Comparison of ENCODE assay signal across 23 cellular contexts in the genomic region with DNA sequence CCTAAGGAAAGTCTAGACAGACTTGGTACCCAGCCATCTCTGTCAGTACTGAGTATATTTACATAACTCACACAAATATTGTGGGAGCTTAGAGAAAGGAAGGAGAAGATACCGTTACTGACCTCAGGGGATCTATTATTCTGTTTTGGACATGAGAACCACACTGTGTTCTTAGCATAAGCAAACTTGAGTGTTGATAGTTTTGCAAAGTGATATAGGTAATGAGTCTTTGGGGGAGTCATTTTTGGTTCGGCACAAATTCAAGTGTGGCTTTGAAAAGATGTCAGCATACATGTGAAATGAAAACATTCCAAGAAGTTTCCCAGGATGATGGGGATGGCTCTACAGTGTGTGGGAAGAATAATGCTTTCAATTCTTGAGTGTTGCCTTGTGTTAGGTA. TPM values are rescaled to one million over a fixed set of nuclear protein-coding genes. Genes with fewer than 3 reads are reported as not detected.
A peak's percentile ranks its signal among the peaks of the same experiment; 100 is the strongest.
DNase-seq lines count a peak whose midpoint lies in the region; ATAC-seq, FAIRE-seq and TF ChIP-seq lines count a peak whose summit lies in the region.
"Had no signal": no experiment of that assay in that cellular context is flagged by ENCODE, and none has a peak within 500 bp of the region (broad histone marks: within the 10 kb centered on the region; RNA-seq: fewer than 3 reads in every experiment).

No MANE protein-coding gene starts in this region.

- peak; percentile 17 for DNase-seq in AG08396 (ENCODE audit: low spot score)
- peak; percentile 65 for DNase-seq in astrocyte (ENCODE audit: low read depth)
- no peak for DNase-seq in endothelial cell (ENCODE audit: low spot score)
- peak; percentile 81 for DNase-seq in osteoblast (ENCODE audit: insufficient read length, low spot score, missing footprints)
- no peak for DNase-seq in T-helper 9 cell
- DNase-seq in iPS-NIHi7 (ENCODE audit: extremely low spot score): no peak
- no peak for DNase-seq in DMS153 (lab: John Stamatoyannopoulos, UW)
- DNase-seq: BE2C, H9, HFFc6, NCI-H1105, NCI-H146, NCI-H2029 treated with DMSO at 0.1 percent for 48 hours, NCI-H226, NCI-H510A treated with DMSO at 0.1 percent for 48 hours, NCI-H748 treated with DMSO at 0.1 percent for 48 hours, SHP77 treated with DMSO at 0.1 percent for 48 hours had no signal

- H3K79me2 ChIP-seq in astrocyte (ENCODE audit: insufficient read depth, low read length) (no peaks in the 10 kb centered on the region), osteoblast (ENCODE audit: insufficient read depth, low read length) (no peaks in the 10 kb centered on the region)

- H2AFZ ChIP-seq in astrocyte (ENCODE audit: low read depth, low read length) (no peak overlapping the region), osteoblast (ENCODE audit: low read length) (no peak overlapping the region)

- H3K36me3 Mint-ChIP-seq in astrocyte (ENCODE audit: low read depth, unreplicated experiment): peaks cover 34% of the 10 kb centered on the region
- peaks cover 41% of the 10 kb centered on the region for H3K36me3 Mint-ChIP-seq in endothelial cell (ENCODE audit: low read depth, unreplicated experiment)

- peak; percentile 32 for FAIRE-seq in astrocyte (lab: Jason Lieb, UNC)
- FAIRE-seq: D721Med, GM12878, K562 had no signal

- H3K9me3 Mint-ChIP-seq in astrocyte (ENCODE audit: unreplicated experiment) (no peaks in the 10 kb centered on the region), endothelial cell (ENCODE audit: unreplicated experiment) (no peaks in the 10 kb centered on the region)
- H3K9me3 Mint-ChIP-seq: H9, HFFc6 had no signal

- peaks cover 2% of the 10 kb centered on the region for H3K4me1 Mint-ChIP-seq in astrocyte (ENCODE audit: low read depth, unreplicated experiment)
- H3K4me1 Mint-ChIP-seq in endothelial cell (ENCODE audit: unreplicated experiment): no peaks in the 10 kb centered on the region
- H3K4me1 Mint-ChIP-seq: H9 had no signal

- H3K27me3 Mint-ChIP-seq in astrocyte (ENCODE audit: low read depth, unreplicated experiment) (no peaks in the 10 kb centered on the region), endothelial cell (ENCODE audit: unreplicated experiment) (peaks cover 2% of the 10 kb centered on the region)

- H4K20me1 ChIP-seq in astrocyte (ENCODE audit: insufficient read depth, low read length) (no peaks in the 10 kb centered on the region), osteoblast (ENCODE audit: insufficient read depth, low read length) (no peaks in the 10 kb centered on the region)

- ATAC-seq in HG02840 (IDR thresholded peaks at IDR 0.05; ENCODE audit: low FRiP score, unreplicated experiment): no peak
- ATAC-seq: GM12878, K562 had no signal

- no peak for TF ChIP-seq CTCF in astrocyte (IDR thresholded peaks at IDR 0.05; ENCODE audit: insufficient read depth, low read depth, low read length)
- no peak for TF ChIP-seq CTCF in endothelial cell (IDR thresholded peaks at IDR 0.05; ENCODE audit: unreplicated experiment)
- no peak for TF ChIP-seq CTCF in osteoblast (IDR thresholded peaks at IDR 0.05; ENCODE audit: extremely low read depth, low read depth, low read length)

- H3K27ac Mint-ChIP-seq in astrocyte (ENCODE audit: unreplicated experiment): no peak overlapping the region
- no peak overlapping the region for H3K27ac Mint-ChIP-seq in endothelial cell (ENCODE audit: unreplicated experiment)
- H3K27ac Mint-ChIP-seq: H9, HFFc6 had no signal

- H3K4me1 ChIP-seq in astrocyte (ENCODE audit: insufficient read depth, low read length): peaks cover 3% of the 10 kb centered on the region
- peaks cover 12% of the 10 kb centered on the region for H3K4me1 ChIP-seq in osteoblast (ENCODE audit: insufficient read depth, low read length)
- H3K4me1 ChIP-seq: BE2C had no signal

- H3K4me2 ChIP-seq in astrocyte (ENCODE audit: low read length): peak overlapping the region; percentile 0
- no peak overlapping the region for H3K4me2 ChIP-seq in osteoblast (ENCODE audit: insufficient read depth, low read length)

- H3K27me3 ChIP-seq in astrocyte (ENCODE audit: insufficient read depth, low read length): no peaks in the 10 kb centered on the region
- no peaks in the 10 kb centered on the region for H3K27me3 ChIP-seq in osteoblast (ENCODE audit: insufficient read depth, low read length)
- H3K27me3 ChIP-seq: BE2C had no signal

- no peak overlapping the region for H3K9ac ChIP-seq in astrocyte (ENCODE audit: low read length)

- H3K27ac ChIP-seq in astrocyte (ENCODE audit: low read depth, low read length): peak overlapping the region; percentile 51
- peak overlapping the region; percentile 73 for H3K27ac ChIP-seq in osteoblast (ENCODE audit: low read depth, low read length)
- H3K27ac ChIP-seq: RWPE1, SK-N-MC had no signal

- H3K36me3 ChIP-seq in astrocyte (ENCODE audit: insufficient read depth, low read length) (peaks cover 38% of the 10 kb centered on the region), osteoblast (ENCODE audit: insufficient read depth, low read length) (peaks cover 72% of the 10 kb centered on the region)

- H3K4me3 ChIP-seq in astrocyte (ENCODE audit: insufficient read depth, low read depth, low read length) (no peak overlapping the region), osteoblast (ENCODE audit: insufficient read depth, low read length) (no peak overlapping the region)
- H3K4me3 ChIP-seq: GM12878, K562, SK-N-MC had no signal

- no peak overlapping the region for H3K4me3 Mint-ChIP-seq in astrocyte (ENCODE audit: unreplicated experiment)
- H3K4me3 Mint-ChIP-seq in endothelial cell (ENCODE audit: unreplicated experiment): peak overlapping the region; percentile 24
- H3K4me3 Mint-ChIP-seq: H9, HFFc6 had no signal

- no peaks in the 10 kb centered on the region for H3K9me3 ChIP-seq in astrocyte (ENCODE audit: insufficient read depth, low read depth, low read length)
- H3K9me3 ChIP-seq in osteoblast (ENCODE audit: low read depth, low read length): no peaks in the 10 kb centered on the region
- H3K9me3 ChIP-seq: BE2C had no signal

RNA-seq across cellular contexts. Expression of a gene that starts 24.1 kb away (rescaled TPM):
- total RNA-seq in astrocyte (35.2 and 37.6 TPM in 2 replicates), endothelial cell (ENCODE audit: unreplicated experiment) (39.1 TPM), osteoblast (15.3 and 21.7 TPM in 2 replicates)

Comparison
In these comparisons a context has a peak if more than half of its experiments do, and no peak if none do; other contexts are left out.
1. DNase-seq: peak in AG08396 (single experiment), astrocyte (single experiment) and osteoblast (single experiment); none in endothelial cell (single experiment), T-helper 9 cell (single experiment), iPS-NIHi7 (single experiment) and DMS153 (single experiment).